Comparison of ENCODE assay signal across 8 cellular contexts in genomic region chr12:43957732-43958131, GRCh38.
DNase-seq lines count a peak whose midpoint lies in the region; ATAC-seq, FAIRE-seq and TF ChIP-seq lines count a peak whose summit lies in the region.

No MANE protein-coding gene starts in this region.

- H3K27ac ChIP-seq in A549 = no peak overlapping the region

- no peaks in the 10 kb centered on the region for H3K4me1 ChIP-seq in A549

- no peak overlapping the region for H3K4me3 Mint-ChIP-seq in naive B cell
- no peak overlapping the region for H3K4me3 Mint-ChIP-seq in activated T-helper 2 cell treated with anti-CD3 and anti-CD28 coated beads, Interferon-gamma antibody, Interleukin-2, Interleukin-4, amounts not matched to agents 10 μg/mL and 5 μg/mL and 100 μg/mL, durations not matched to agents 14 hours and 24 hours and 36 hours (ENCODE audit: low read depth)

- DNase-seq in A549 (ENCODE audit: low read depth in 1 of 2, low spot score in 1 of 2) (peak; percentile 21 to 48), GM06990 (ENCODE audit: extremely low read depth, insufficient read length) (peak; percentile 10), H4 (ENCODE audit: low spot score) (peak; percentile 50), SHP77 treated with DMSO at 0.1 percent for 48 hours (lab: John Stamatoyannopoulos, UW) (peak; percentile 9), epithelial cell of proximal tubule (ENCODE audit: low read depth) (no peak), naive B cell (peak; percentile 9)
- DNase-seq in Jurkat, Clone E6-1 (ENCODE audit: low read depth, low spot score) = peak; percentile 46
- no peak for DNase-seq in activated T-helper 2 cell treated with anti-CD3 and anti-CD28 coated beads, Interferon-gamma antibody, Interleukin-2, Interleukin-4, amounts not matched to agents 10 μg/mL and 5 μg/mL and 100 μg/mL, durations not matched to agents 14 hours and 24 hours and 36 hours (ENCODE audit: low spot score)

- peak; percentile 69 to 72 for TF ChIP-seq RAD21 in A549 (conservative IDR thresholded peaks at IDR 0.05 in 1 of 2, IDR thresholded peaks at IDR 0.05 in 1 of 2)

- H3K36me3 ChIP-seq in GM06990 (ENCODE audit: control insufficient read depth, insufficient read depth, low read length) = no peaks in the 10 kb centered on the region

- TF ChIP-seq POLR2A in A549 (IDR thresholded peaks at IDR 0.05; ENCODE audit: low read length) = no peak

- H3K4me3 ChIP-seq in A549 (no peak overlapping the region), GM06990 (replicated peaks; ENCODE audit: low read depth, low read length) (no peak overlapping the region), epithelial cell of proximal tubule (ENCODE audit: low read depth, low read length) (no peak overlapping the region)
- no peak overlapping the region for H3K4me3 ChIP-seq in Jurkat, Clone E6-1 (ENCODE audit: low read length)

- H3K27ac Mint-ChIP-seq in naive B cell = no peak overlapping the region
- H3K27ac Mint-ChIP-seq in activated T-helper 2 cell treated with anti-CD3 and anti-CD28 coated beads, Interferon-gamma antibody, Interleukin-2, Interleukin-4, amounts not matched to agents 10 μg/mL and 5 μg/mL and 100 μg/mL, durations not matched to agents 14 hours and 24 hours and 36 hours = no peak overlapping the region

- intact Hi-C loops in activated T-helper 2 cell treated with anti-CD3 and anti-CD28 coated beads, Interferon-gamma antibody, Interleukin-2, Interleukin-4, amounts not matched to agents 10 μg/mL and 5 μg/mL and 100 μg/mL, durations not matched to agents 14 hours and 24 hours and 36 hours (cut with micrococcal nuclease) = no loop called here

- CTCF ChIA-PET in A549 (lab: Yijun Ruan, JAX) = interaction anchor here (0.7 to 1.2 kb wide), 2 partner anchors 972 to 973 kb away, joined by 3 to 6 read pairs; no protein-coding TSS in a partner anchor

- H3K9me3 ChIP-seq in A549 = no peaks in the 10 kb centered on the region

- H3K27me3 ChIP-seq in GM06990 (replicated peaks; ENCODE audit: control insufficient read depth, insufficient read depth, low read length) = no peaks in the 10 kb centered on the region

- H3K4me2 ChIP-seq in A549 = no peak overlapping the region

- 0% methylated on average over 1 of the region's 1 CpG for WGBS in A549 (ENCODE audit: missing lambda C conversion rate)

- POLR2A ChIA-PET in A549 (lab: Yijun Ruan, JAX) = no interaction called here

- no peaks in the 10 kb centered on the region for H3K36me3 Mint-ChIP-seq in naive B cell
- H3K36me3 Mint-ChIP-seq in activated T-helper 2 cell treated with anti-CD3 and anti-CD28 coated beads, Interferon-gamma antibody, Interleukin-2, Interleukin-4, amounts not matched to agents 10 μg/mL and 5 μg/mL and 100 μg/mL, durations not matched to agents 14 hours and 24 hours and 36 hours (ENCODE audit: low read depth) = no peaks in the 10 kb centered on the region

- no peak for TF ChIP-seq EP300 in A549 (IDR thresholded peaks at IDR 0.05)

- ATAC-seq in A549 (peak; percentile 88 to 93), naive B cell (ENCODE audit: low read depth in 2 of 2) (peak; percentile 38 to 54)

- no peaks in the 10 kb centered on the region for H3K27me3 Mint-ChIP-seq in naive B cell
- H3K27me3 Mint-ChIP-seq in activated T-helper 2 cell treated with anti-CD3 and anti-CD28 coated beads, Interferon-gamma antibody, Interleukin-2, Interleukin-4, amounts not matched to agents 10 μg/mL and 5 μg/mL and 100 μg/mL, durations not matched to agents 14 hours and 24 hours and 36 hours (ENCODE audit: low read depth) = peaks cover 2% of the 10 kb centered on the region

- H3K4me1 Mint-ChIP-seq in naive B cell = peaks cover 0 to 3% (median 0%) of the 10 kb centered on the region in 3 donors
- H3K4me1 Mint-ChIP-seq in activated T-helper 2 cell treated with anti-CD3 and anti-CD28 coated beads, Interferon-gamma antibody, Interleukin-2, Interleukin-4, amounts not matched to agents 10 μg/mL and 5 μg/mL and 100 μg/mL, durations not matched to agents 14 hours and 24 hours and 36 hours (ENCODE audit: low read depth) = peaks cover 17% of the 10 kb centered on the region

- FAIRE-seq in A549 (lab: Jason Lieb, UNC) = peak; percentile 43

- H3K9me3 Mint-ChIP-seq in naive B cell = no peaks in the 10 kb centered on the region
- H3K9me3 Mint-ChIP-seq in activated T-helper 2 cell treated with anti-CD3 and anti-CD28 coated beads, Interferon-gamma antibody, Interleukin-2, Interleukin-4, amounts not matched to agents 10 μg/mL and 5 μg/mL and 100 μg/mL, durations not matched to agents 14 hours and 24 hours and 36 hours = no peaks in the 10 kb centered on the region

- TF ChIP-seq CTCF in A549 (IDR thresholded peaks at IDR 0.05) (peak; percentile 59), GM06990 (IDR thresholded peaks at IDR 0.05; ENCODE audit: insufficient read depth, low read length, poor library complexity, severe bottlenecking) (peak; percentile 44), epithelial cell of proximal tubule (conservative IDR thresholded peaks at IDR 0.05; ENCODE audit: low read depth, low read length) (peak; percentile 64)

TF ChIP-seq in A549, 52 proteins besides CTCF, POLR2A, EP300 and RAD21:
- TF ChIP-seq RFX5 (IDR thresholded peaks at IDR 0.05) (no peak), SMC3 (IDR thresholded peaks at IDR 0.05) (peak; percentile 49; the same call in 2 of the 3 replicates)

Comparison
In these comparisons a context has a peak if more than half of its experiments do, and no peak if none do; other contexts are left out.
1. DNase-seq: peak in A549 (2 of 2), GM06990 (single experiment), H4 (single experiment), Jurkat, Clone E6-1 (single experiment), SHP77 treated with DMSO at 0.1 percent for 48 hours (single experiment) and naive B cell (single experiment); none in epithelial cell of proximal tubule (single experiment) and activated T-helper 2 cell treated with anti-CD3 and anti-CD28 coated beads, Interferon-gamma antibody, Interleukin-2, Interleukin-4, amounts not matched to agents 10 μg/mL and 5 μg/mL and 100 μg/mL, durations not matched to agents 14 hours and 24 hours and 36 hours (single experiment).
2. Peak in every context shown above with its lines, with median percentiles within 50 percentile points of each other: CTCF ChIP-seq.